ENCODE assay signal across 14 cellular contexts in genomic region chr16:16133943-16134604, GRCh38.
A peak's percentile ranks its signal among the peaks of the same experiment; 100 is the strongest.
DNase-seq lines count a peak whose midpoint lies in the region; ATAC-seq and TF ChIP-seq lines count a peak whose summit lies in the region.
"Had no signal": no experiment of that assay in that cellular context is flagged by ENCODE, and none has a peak within 500 bp of the region (broad histone marks: within the 10 kb centered on the region; RNA-seq: fewer than 3 reads in every experiment).

No MANE protein-coding gene starts in this region.

- H3K27ac ChIP-seq in gastroesophageal sphincter (peak overlapping the region in 3 of 4 donors; percentile 29 to 66 (median 32)), RWPE1 (no peak overlapping the region)

- H3K4me1 Mint-ChIP-seq in T-helper 17 cell: no peaks in the 10 kb centered on the region
- no peaks in the 10 kb centered on the region for H3K4me1 Mint-ChIP-seq in stimulated activated effector memory CD8-positive, alpha-beta T cell treated with anti-CD3 and anti-CD28 coated beads, Interleukin-12 subunit alpha, Interleukin-12 subunit beta, amount 100 ng/mL, for 72 hours

- peaks cover 0 to 100% of the 10 kb centered on the region in 2 donors for H3K36me3 ChIP-seq in gastroesophageal sphincter

- H3K4me3 Mint-ChIP-seq in T-helper 17 cell: no peak overlapping the region
- H3K4me3 Mint-ChIP-seq in stimulated activated effector memory CD8-positive, alpha-beta T cell treated with anti-CD3 and anti-CD28 coated beads, Interleukin-12 subunit alpha, Interleukin-12 subunit beta, amount 100 ng/mL, for 72 hours: no peak overlapping the region

- no peaks in the 10 kb centered on the region for H3K4me1 ChIP-seq in gastroesophageal sphincter

- DNase-seq in activated naive CD4-positive, alpha-beta T cell treated with anti-CD3 and anti-CD28 coated beads, Interleukin-2, amount 50 U/mL, for 72 hours (ENCODE audit: low spot score in 2 of 2): no peak
- no peak for DNase-seq in activated naive CD4-positive, alpha-beta T cell (lab: John Stamatoyannopoulos, UW)
- DNase-seq in T-helper 17 cell: no peak
- DNase-seq in stimulated activated effector memory CD8-positive, alpha-beta T cell treated with anti-CD3 and anti-CD28 coated beads, Interleukin-12 subunit alpha, Interleukin-12 subunit beta, amount 100 ng/mL, for 72 hours (ENCODE audit: low spot score in 2 of 2): no peak
- no peak for DNase-seq in NCI-H1417 treated with DMSO at 0.1 percent for 48 hours (lab: John Stamatoyannopoulos, UW)
- no peak for DNase-seq in RWPE1 (ENCODE audit: low spot score)
- DNase-seq: DMS79 treated with DMSO at 0.1 percent for 48 hours, KBM-7, NCI-H1048, NCI-H1694, NCI-H446, PC-3 had no signal

- POLR2A ChIA-PET in RWPE1 (lab: Yijun Ruan, JAX; ENCODE audit: low non-redundant PET): no interaction called here

- H3K9me3 ChIP-seq in T-helper 17 cell (ENCODE audit: control insufficient read depth, low read length, poor library complexity, severe bottlenecking): no peaks in the 10 kb centered on the region
- no peaks in the 10 kb centered on the region for H3K9me3 ChIP-seq in gastroesophageal sphincter

- no peak for TF ChIP-seq POLR2A in gastroesophageal sphincter (IDR thresholded peaks at IDR 0.05)

- TF ChIP-seq CTCF in gastroesophageal sphincter (IDR thresholded peaks at IDR 0.05): no peak
- TF ChIP-seq CTCF in RWPE1 (conservative IDR thresholded peaks at IDR 0.05; ENCODE audit: low read depth): no peak

- TF ChIP-seq EP300 in gastroesophageal sphincter (IDR thresholded peaks at IDR 0.05): no peak

- ATAC-seq in activated naive CD4-positive, alpha-beta T cell treated with anti-CD3 and anti-CD28 coated beads, Interleukin-2, amount 50 U/mL, for 72 hours: no peak
- ATAC-seq in T-helper 17 cell (no peak), gastroesophageal sphincter (no peak), GM19023 (IDR thresholded peaks at IDR 0.05; ENCODE audit: unreplicated experiment) (no peak)
- ATAC-seq in stimulated activated effector memory CD8-positive, alpha-beta T cell treated with anti-CD3 and anti-CD28 coated beads, Interleukin-12 subunit alpha, Interleukin-12 subunit beta, amount 100 ng/mL, for 72 hours: no peak
- ATAC-seq: PC-3 had no signal

- CTCF ChIA-PET in RWPE1 (lab: Yijun Ruan, JAX): no interaction called here

- H3K27ac Mint-ChIP-seq in activated naive CD4-positive, alpha-beta T cell treated with anti-CD3 and anti-CD28 coated beads, Interleukin-2, amount 50 U/mL, for 72 hours: peak overlapping the region; percentile 46 to 86
- H3K27ac Mint-ChIP-seq in T-helper 17 cell: peak overlapping the region; percentile 27
- peak overlapping the region; percentile 52 for H3K27ac Mint-ChIP-seq in stimulated activated effector memory CD8-positive, alpha-beta T cell treated with anti-CD3 and anti-CD28 coated beads, Interleukin-12 subunit alpha, Interleukin-12 subunit beta, amount 100 ng/mL, for 72 hours

- peaks cover 10 to 19% of the 10 kb centered on the region in 2 donors for H3K36me3 Mint-ChIP-seq in activated naive CD4-positive, alpha-beta T cell treated with anti-CD3 and anti-CD28 coated beads, Interleukin-2, amount 50 U/mL, for 72 hours
- H3K36me3 Mint-ChIP-seq in T-helper 17 cell (ENCODE audit: low read depth): peaks cover 8% of the 10 kb centered on the region
- peaks cover 100% of the 10 kb centered on the region for H3K36me3 Mint-ChIP-seq in stimulated activated effector memory CD8-positive, alpha-beta T cell treated with anti-CD3 and anti-CD28 coated beads, Interleukin-12 subunit alpha, Interleukin-12 subunit beta, amount 100 ng/mL, for 72 hours

- H3K9me3 Mint-ChIP-seq in activated naive CD4-positive, alpha-beta T cell treated with anti-CD3 and anti-CD28 coated beads, Interleukin-2, amount 50 U/mL, for 72 hours: no peaks in the 10 kb centered on the region
- H3K9me3 Mint-ChIP-seq in stimulated activated effector memory CD8-positive, alpha-beta T cell treated with anti-CD3 and anti-CD28 coated beads, Interleukin-12 subunit alpha, Interleukin-12 subunit beta, amount 100 ng/mL, for 72 hours: no peaks in the 10 kb centered on the region

- H3K4me3 ChIP-seq in gastroesophageal sphincter: no peak overlapping the region

- H3K27me3 Mint-ChIP-seq in T-helper 17 cell: no peaks in the 10 kb centered on the region

- H3K27me3 ChIP-seq in gastroesophageal sphincter: no peaks in the 10 kb centered on the region

- 86 to 91% methylated on average over 1 to 6 of the region's 21 CpGs for WGBS in gastroesophageal sphincter (ENCODE audit: low coverage in 1 of 2), 2 donors
